ENCODE assay signal across 8 cellular contexts in the genomic region with DNA sequence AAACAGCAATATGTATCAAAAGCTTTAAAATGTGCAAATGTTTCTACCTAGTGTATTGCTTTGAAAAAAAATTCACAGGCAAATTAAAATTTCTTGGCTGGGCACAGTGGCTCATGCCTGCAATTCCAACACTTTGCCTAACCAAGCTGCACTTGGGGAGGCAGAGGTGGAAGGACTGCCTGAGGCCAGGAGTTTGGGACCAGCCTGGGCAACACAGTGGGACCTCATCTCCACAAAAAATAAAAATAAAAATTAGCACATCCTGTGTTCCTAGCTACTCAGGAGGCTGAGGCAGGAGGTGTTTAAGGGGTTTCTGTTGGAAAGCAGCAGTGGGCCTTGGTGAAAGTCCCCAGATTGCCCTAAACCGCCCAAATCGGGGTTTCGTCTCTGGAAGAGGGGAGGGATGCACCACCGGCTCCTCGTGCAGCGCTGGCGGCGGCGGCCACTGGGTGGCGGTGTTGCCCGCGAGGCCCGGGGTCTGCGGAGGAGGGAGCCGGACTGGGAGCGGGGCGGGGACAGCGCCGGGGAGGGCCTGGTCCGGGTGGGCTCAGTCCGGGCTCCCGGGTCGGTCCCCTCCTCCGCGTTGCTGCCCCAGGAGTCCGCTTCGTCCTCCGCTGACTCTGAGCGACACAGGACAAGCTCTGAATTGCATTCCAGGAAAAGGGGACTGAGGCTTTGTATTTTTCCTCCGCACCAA.
DNase-seq lines count a peak whose midpoint lies in the region; ATAC-seq and TF ChIP-seq lines count a peak whose summit lies in the region.

No MANE protein-coding gene starts in this region.

- BruUV-seq in IMR-90 (replicated peaks; lab: Mats Ljungman, UMichigan) = no TSS peak

- no peak overlapping the region for H2AK5ac ChIP-seq in IMR-90 (ENCODE audit: low read depth, low read length)

- H3K9ac ChIP-seq in IMR-90 (ENCODE audit: low read depth, low read length) (no peak overlapping the region), duodenal mucosa (ENCODE audit: low read depth in 1 of 2, low read length in 2 of 2) (no peak overlapping the region)

- H3K23ac ChIP-seq in IMR-90 (ENCODE audit: low read depth, low read length) = no peak overlapping the region

- H4K20me1 ChIP-seq in IMR-90 (ENCODE audit: insufficient read depth, low read length) = no peaks in the 10 kb centered on the region

- H3K56ac ChIP-seq in IMR-90 (ENCODE audit: extremely low read depth, insufficient read depth, low read length) = no peak overlapping the region

- intact Hi-C loops in IMR-90 (cut with micrococcal nuclease) = no loop called here
- intact Hi-C loops in right lobe of liver (cut with DNase I) = loop anchor here in 1 of 2 donors (10.0 kb wide), 1 partner anchor 74 kb away; no protein-coding TSS in a partner anchor

- TF ChIP-seq RAD21 in IMR-90 (IDR thresholded peaks at IDR 0.05; ENCODE audit: low read length) = peak; percentile 51; the same call in 1 of the 2 replicates

- no peaks in the 10 kb centered on the region for H3K4me1 ChIP-seq in IMR-90 (ENCODE audit: control insufficient read depth, insufficient read depth, low read length)
- H3K4me1 ChIP-seq in duodenal mucosa (ENCODE audit: control insufficient read depth in 1 of 2, insufficient read depth in 2 of 2, low read length in 2 of 2) = no peaks in the 10 kb centered on the region
- peaks cover 0 to 4% (median 0%) of the 10 kb centered on the region in 4 donors for H3K4me1 ChIP-seq in right lobe of liver

- H3K36me3 ChIP-seq in IMR-90 (ENCODE audit: control insufficient read depth, insufficient read depth, low read length) (no peaks in the 10 kb centered on the region), duodenal mucosa (ENCODE audit: control insufficient read depth in 1 of 2, insufficient read depth in 2 of 2, low read length in 2 of 2) (no peaks in the 10 kb centered on the region), right lobe of liver (no peaks in the 10 kb centered on the region)

- TF ChIP-seq POLR2A in IMR-90 (IDR thresholded peaks at IDR 0.05; ENCODE audit: low read depth, low read length) = no peak
- TF ChIP-seq POLR2A in right lobe of liver (IDR thresholded peaks at IDR 0.05) = no peak

- CTCF ChIA-PET in IMR-90 (lab: Yijun Ruan, JAX) = interaction anchor here (0.6 kb wide), 1 partner anchor 118 kb away, joined by 3 read pairs; no protein-coding TSS in a partner anchor

- in situ Hi-C loops in IMR-90 (cut with MboI; ENCODE audit: low sequenced_read_pairs) = no loop called here

- H3K9me1 ChIP-seq in IMR-90 (ENCODE audit: insufficient read depth, low read length) = no peaks in the 10 kb centered on the region

- no peak overlapping the region for H3K14ac ChIP-seq in IMR-90 (replicated peaks; ENCODE audit: low read depth, low read length)

- H3K27me3 ChIP-seq in IMR-90 (ENCODE audit: control insufficient read depth, insufficient read depth, low read length) (no peaks in the 10 kb centered on the region), duodenal mucosa (ENCODE audit: control insufficient read depth in 1 of 2, insufficient read depth in 2 of 2, low read length in 2 of 2) (peaks cover 0 to 10% of the 10 kb centered on the region in 2 donors), right lobe of liver (no peaks in the 10 kb centered on the region)

- H3K79me1 ChIP-seq in IMR-90 (ENCODE audit: low read depth in 1 of 2, low read length in 2 of 2) = no peaks in the 10 kb centered on the region

- 0% methylated on average over 14 of the region's 30 CpGs; no CpG with 5 or more reads in 1 of the 2 experiments for WGBS in IMR-90 (ENCODE audit: extremely low coverage in 2 of 2, insufficient read length in 1 of 2), 2 experiments
- no CpG with 5 or more reads among the region's 30 CpGs for whole genome bisulfite sequencing in right lobe of liver (ENCODE audit: insufficient coverage, low coverage, low lambda C conversion rate, missing lambda C conversion rate)

- H3K18ac ChIP-seq in IMR-90 (ENCODE audit: low read depth, low read length) = no peak overlapping the region

- H4K91ac ChIP-seq in IMR-90 (ENCODE audit: insufficient read depth, low read depth, low read length) = no peak overlapping the region

- H3K27ac ChIP-seq in IMR-90 (ENCODE audit: insufficient read depth, low read length) = no peak overlapping the region
- H3K27ac ChIP-seq in duodenal mucosa (ENCODE audit: low read depth, low read length) = no peak overlapping the region
- no peak overlapping the region for H3K27ac ChIP-seq in right lobe of liver

- no peak overlapping the region for H2BK5ac ChIP-seq in IMR-90 (ENCODE audit: low read depth, low read length, poor library complexity, severe bottlenecking)

- H3K9me3 ChIP-seq in IMR-90 (ENCODE audit: control insufficient read depth, insufficient read depth, low read length) = peaks cover 22% of the 10 kb centered on the region; the same call in 1 of the 2 replicates
- H3K9me3 ChIP-seq in duodenal mucosa (ENCODE audit: control insufficient read depth in 1 of 2, low read length in 2 of 2) = no peaks in the 10 kb centered on the region
- H3K9me3 ChIP-seq in right lobe of liver = no peaks in the 10 kb centered on the region

- no peak overlapping the region for H2BK15ac ChIP-seq in IMR-90 (ENCODE audit: low read depth, low read length)

- H3K4me2 ChIP-seq in IMR-90 (ENCODE audit: low read depth, low read length) = no peak overlapping the region

- H4K5ac ChIP-seq in IMR-90 (ENCODE audit: low read depth, low read length) = no peak overlapping the region

- H2AK9ac ChIP-seq in IMR-90 (replicated peaks; ENCODE audit: low read depth, low read length, poor library complexity) = no peak overlapping the region

- H4K8ac ChIP-seq in IMR-90 (ENCODE audit: low read depth in 2 of 2, low read length in 2 of 2) = no peak overlapping the region

- POLR2A ChIA-PET in IMR-90 (lab: Charles Lee; ENCODE audit: unreplicated experiment) = no interaction called here

- peak; percentile 59 for TF ChIP-seq CTCF in IMR-90 (conservative IDR thresholded peaks at IDR 0.05; ENCODE audit: low read depth, low read length)
- TF ChIP-seq CTCF in right lobe of liver (IDR thresholded peaks at IDR 0.05) = peak; percentile 84 to 92 (median 89)

- H2BK20ac ChIP-seq in IMR-90 (ENCODE audit: low read depth, low read length) = no peak overlapping the region

- H2AFZ ChIP-seq in IMR-90 (replicated peaks; ENCODE audit: low read length, poor library complexity) = peak overlapping the region; percentile 51

- no peak overlapping the region for H2BK120ac ChIP-seq in IMR-90 (ENCODE audit: low read depth, low read length)

- H3K4me3 ChIP-seq in IMR-90 (ENCODE audit: insufficient read depth, low read depth, low read length) (no peak overlapping the region), duodenal mucosa (ENCODE audit: low read depth in 1 of 2, low read length in 2 of 2) (peak overlapping the region; percentile 40 to 53), right lobe of liver (peak overlapping the region; percentile 13 to 51 (median 50))

- dilution Hi-C loops in IMR-90 (cut with HindIII; ENCODE audit: low sequenced_read_pairs, unreplicated experiment) = no loop called here

- ATAC-seq in GM21367 (IDR thresholded peaks at IDR 0.05; ENCODE audit: unreplicated experiment) (peak; percentile 63), IMR-90 (ENCODE audit: low read depth) (peak; percentile 83), right lobe of liver (peak; percentile 97 to 100 (median 98)), GM21723 (IDR thresholded peaks at IDR 0.05; ENCODE audit: unreplicated experiment) (no peak)

- H3K4ac ChIP-seq in IMR-90 (ENCODE audit: low read depth, low read length) = no peak overlapping the region

- peak; percentile 97 for DNase-seq in D341Med (ENCODE audit: low spot score)
- DNase-seq in IMR-90 = no peak
- DNase-seq in activated CD4-positive, alpha-beta T cell treated with anti-CD3 and anti-CD28 coated beads for 4 hours = peak; percentile 5 to 19
- peak; percentile 66 to 77 (median 73) for DNase-seq in right lobe of liver
- DNase-seq in stimulated activated CD4-positive, alpha-beta T cell treated with anti-CD3 and anti-CD28 coated beads, Interleukin-4, amount 100 ng/mL, for 1 hour = peak; percentile 49

TF ChIP-seq in IMR-90, 13 proteins besides CTCF, POLR2A, EP300 and RAD21:
- TF ChIP-seq NFE2L2 (IDR thresholded peaks at IDR 0.05; ENCODE audit: low read depth, low read length) (no peak), RFX5 (IDR thresholded peaks at IDR 0.05; ENCODE audit: low read depth, low read length) (no peak), MAZ (IDR thresholded peaks at IDR 0.05; ENCODE audit: borderline replicate concordance, low read depth, low read length) (peak; percentile 71; the same call in 1 of the 2 replicates), RCOR1 (IDR thresholded peaks at IDR 0.05; ENCODE audit: insufficient replicate concordance, low read length) (no peak), MAFK (IDR thresholded peaks at IDR 0.05; ENCODE audit: low read depth, low read length) (no peak), SMC3 (IDR thresholded peaks at IDR 0.05; ENCODE audit: low read depth, low read length) (peak; percentile 34), MXI1 (IDR thresholded peaks at IDR 0.05; ENCODE audit: borderline replicate concordance, low read depth, low read length) (no peak), BHLHE40 (IDR thresholded peaks at IDR 0.05; ENCODE audit: low read depth, low read length) (no peak)
- TF ChIP-seq, protein P1, sequence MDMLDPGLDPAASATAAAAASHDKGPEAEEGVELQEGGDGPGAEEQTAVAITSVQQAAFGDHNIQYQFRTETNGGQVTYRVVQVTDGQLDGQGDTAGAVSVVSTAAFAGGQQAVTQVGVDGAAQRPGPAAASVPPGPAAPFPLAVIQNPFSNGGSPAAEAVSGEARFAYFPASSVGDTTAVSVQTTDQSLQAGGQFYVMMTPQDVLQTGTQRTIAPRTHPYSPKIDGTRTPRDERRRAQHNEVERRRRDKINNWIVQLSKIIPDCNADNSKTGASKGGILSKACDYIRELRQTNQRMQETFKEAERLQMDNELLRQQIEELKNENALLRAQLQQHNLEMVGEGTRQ (IDR thresholded peaks at IDR 0.05; ENCODE audit: low read depth, low read length) = no peak
